Comparison of ENCODE assay signal across 1 cellular context in genomic region chr10:116183733-116184447, GRCh38.
TF ChIP-seq lines count a peak whose summit lies in the region.

No MANE protein-coding gene starts in this region.

TF ChIP-seq in A549, 52 proteins besides CTCF, POLR2A, EP300 and RAD21 (continued from another document):
- TF ChIP-seq PBX3 (IDR thresholded peaks at IDR 0.05) (no peak), ZNF302 (CRISPR knock-in tag; IDR thresholded peaks at IDR 0.05) (no peak), HES2 (IDR thresholded peaks at IDR 0.05) (no peak), BHLHE40 (IDR thresholded peaks at IDR 0.05; ENCODE audit: low read depth, low read length) (no peak), FOSL2 (IDR thresholded peaks at IDR 0.05) (no peak), FOSL2 (CRISPR knock-in tag; IDR thresholded peaks at IDR 0.05) (peak; percentile 17; the same call in 1 of the 2 replicates)
